1 cellular context compared by ENCODE assay signal in genomic region chr5:139341689-139342422, GRCh38.
TF ChIP-seq lines count a peak whose summit lies in the region.

A gene with protein sequence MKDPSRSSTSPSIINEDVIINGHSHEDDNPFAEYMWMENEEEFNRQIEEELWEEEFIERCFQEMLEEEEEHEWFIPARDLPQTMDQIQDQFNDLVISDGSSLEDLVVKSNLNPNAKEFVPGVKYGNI (plus strand): TSS chr5:139341854. CDS start chr5:139363785, 21,931 bp downstream.

TF ChIP-seq in HEK293, 187 proteins besides CTCF, POLR2A, EP300 and RAD21 (continued from another document and continues in another):
- TF ChIP-seq, protein P1, sequence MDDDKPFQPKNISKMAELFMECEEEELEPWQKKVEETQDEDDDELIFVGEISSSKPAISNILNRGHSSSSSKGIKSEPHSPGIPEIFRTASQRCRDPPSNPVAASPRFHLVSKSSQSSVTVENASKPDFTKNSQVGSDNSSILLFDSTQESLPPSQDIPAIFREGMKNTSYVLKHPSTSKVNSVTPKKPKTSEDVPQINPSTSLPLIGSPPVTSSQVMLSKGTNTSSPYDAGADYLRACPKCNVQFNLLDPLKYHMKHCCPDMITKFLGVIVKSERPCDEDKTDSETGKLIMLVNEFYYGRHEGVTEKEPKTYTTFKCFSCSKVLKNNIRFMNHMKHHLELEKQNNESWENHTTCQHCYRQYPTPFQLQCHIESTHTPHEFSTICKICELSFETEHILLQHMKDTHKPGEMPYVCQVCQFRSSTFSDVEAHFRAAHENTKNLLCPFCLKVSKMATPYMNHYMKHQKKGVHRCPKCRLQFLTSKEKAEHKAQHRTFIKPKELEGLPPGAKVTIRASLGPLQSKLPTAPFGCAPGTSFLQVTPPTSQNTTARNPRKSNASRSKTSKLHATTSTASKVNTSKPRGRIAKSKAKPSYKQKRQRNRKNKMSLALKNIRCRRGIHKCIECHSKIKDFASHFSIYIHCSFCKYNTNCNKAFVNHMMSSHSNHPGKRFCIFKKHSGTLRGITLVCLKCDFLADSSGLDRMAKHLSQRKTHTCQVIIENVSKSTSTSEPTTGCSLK (tag by site-specific recombination; IDR thresholded peaks at IDR 0.05) = no peak
- TF ChIP-seq ZFP3 (tag by site-specific recombination; IDR thresholded peaks at IDR 0.05; ENCODE audit: low read depth) (no peak), ZNF366 (tag by site-specific recombination; conservative IDR thresholded peaks at IDR 0.05) (peak; percentile 85), ZNF221 (tag by site-specific recombination; IDR thresholded peaks at IDR 0.05; ENCODE audit: borderline replicate concordance) (no peak), ZNF843 (tag by site-specific recombination; IDR thresholded peaks at IDR 0.05) (peak; percentile 93), ZNF645 (tag by site-specific recombination; IDR thresholded peaks at IDR 0.05) (0 out of 2 replicates have a peak, but pooled peaks have one; percentile 82), ZNF626 (tag by site-specific recombination; IDR thresholded peaks at IDR 0.05) (no peak), SETDB1 (IDR thresholded peaks at IDR 0.05; ENCODE audit: insufficient read length, low read length) (no peak), ZNF558 (tag by site-specific recombination; IDR thresholded peaks at IDR 0.05) (0 out of 2 replicates have a peak, but pooled peaks have one; percentile 59), OSR2 (tag by site-specific recombination; IDR thresholded peaks at IDR 0.05) (peak; percentile 48; the same call in 1 of the 2 replicates), ZNF114 (tag by site-specific recombination; IDR thresholded peaks at IDR 0.05) (no peak), ZNF596 (tag by site-specific recombination; IDR thresholded peaks at IDR 0.05) (no peak), KLF8 (tag by site-specific recombination; IDR thresholded peaks at IDR 0.05) (peak; percentile 93), ZNF623 (tag by site-specific recombination; IDR thresholded peaks at IDR 0.05) (peak; percentile 31; the same call in 1 of the 2 replicates), TRIM28 (IDR thresholded peaks at IDR 0.05; ENCODE audit: borderline replicate concordance, low read length) (0 out of 2 replicates have a peak, but pooled peaks have one; percentile 9), ZNF223 (tag by site-specific recombination; IDR thresholded peaks at IDR 0.05) (peak; percentile 71; the same call in 1 of the 2 replicates), REPIN1 (tag by site-specific recombination; IDR thresholded peaks at IDR 0.05; ENCODE audit: low read depth) (peak; percentile 98; the same call in 1 of the 2 replicates), SCRT2 (tag by site-specific recombination; IDR thresholded peaks at IDR 0.05) (0 out of 2 replicates have a peak, but pooled peaks have one; percentile 65), ZNF830 (tag by site-specific recombination; IDR thresholded peaks at IDR 0.05; ENCODE audit: low read depth) (no peak), YY2 (tag by site-specific recombination; IDR thresholded peaks at IDR 0.05) (peak; percentile 76), SCRT1 (tag by site-specific recombination; IDR thresholded peaks at IDR 0.05; ENCODE audit: borderline replicate concordance) (no peak; the same call in 1 of the 2 replicates), ZNF792 (tag by site-specific recombination; IDR thresholded peaks at IDR 0.05) (no peak), ZNF501 (tag by site-specific recombination; IDR thresholded peaks at IDR 0.05) (peak; percentile 100), BCL11A (tag by site-specific recombination; IDR thresholded peaks at IDR 0.05; ENCODE audit: low read depth) (no peak; the same call in 1 of the 2 replicates), ZNF354C (tag by site-specific recombination; IDR thresholded peaks at IDR 0.05; ENCODE audit: borderline replicate concordance, low read depth) (no peak), ZNF571 (tag by site-specific recombination; IDR thresholded peaks at IDR 0.05) (no peak), ZNF629 (tag by site-specific recombination; IDR thresholded peaks at IDR 0.05) (peak; percentile 92), ZNF248 (tag by site-specific recombination; IDR thresholded peaks at IDR 0.05) (no peak), ZNF138 (tag by site-specific recombination; IDR thresholded peaks at IDR 0.05; ENCODE audit: borderline replicate concordance) (no peak), GLI2 (tag by site-specific recombination; IDR thresholded peaks at IDR 0.05; ENCODE audit: borderline replicate concordance, low read depth) (no peak; the same call in 1 of the 2 replicates), ZNF785 (tag by site-specific recombination; IDR thresholded peaks at IDR 0.05) (peak; percentile 90), ZNF10 (tag by site-specific recombination; IDR thresholded peaks at IDR 0.05) (no peak), SP3 (tag by site-specific recombination; IDR thresholded peaks at IDR 0.05) (peak; percentile 83), ZNF776 (tag by site-specific recombination; IDR thresholded peaks at IDR 0.05; ENCODE audit: borderline replicate concordance) (no peak), ZNF654 (tag by site-specific recombination; IDR thresholded peaks at IDR 0.05; ENCODE audit: low read depth) (no peak), ZFHX2 (tag by site-specific recombination; conservative IDR thresholded peaks at IDR 0.05) (peak; percentile 95), ZSCAN16 (tag by site-specific recombination; IDR thresholded peaks at IDR 0.05) (peak; percentile 77; the same call in 1 of the 2 replicates), ZBTB20 (tag by site-specific recombination; IDR thresholded peaks at IDR 0.05) (peak; percentile 94), ZNF510 (tag by site-specific recombination; IDR thresholded peaks at IDR 0.05; ENCODE audit: insufficient replicate concordance) (no peak), ZNF2 (tag by site-specific recombination; IDR thresholded peaks at IDR 0.05) (peak; percentile 98)
- TF ChIP-seq, protein P2, sequence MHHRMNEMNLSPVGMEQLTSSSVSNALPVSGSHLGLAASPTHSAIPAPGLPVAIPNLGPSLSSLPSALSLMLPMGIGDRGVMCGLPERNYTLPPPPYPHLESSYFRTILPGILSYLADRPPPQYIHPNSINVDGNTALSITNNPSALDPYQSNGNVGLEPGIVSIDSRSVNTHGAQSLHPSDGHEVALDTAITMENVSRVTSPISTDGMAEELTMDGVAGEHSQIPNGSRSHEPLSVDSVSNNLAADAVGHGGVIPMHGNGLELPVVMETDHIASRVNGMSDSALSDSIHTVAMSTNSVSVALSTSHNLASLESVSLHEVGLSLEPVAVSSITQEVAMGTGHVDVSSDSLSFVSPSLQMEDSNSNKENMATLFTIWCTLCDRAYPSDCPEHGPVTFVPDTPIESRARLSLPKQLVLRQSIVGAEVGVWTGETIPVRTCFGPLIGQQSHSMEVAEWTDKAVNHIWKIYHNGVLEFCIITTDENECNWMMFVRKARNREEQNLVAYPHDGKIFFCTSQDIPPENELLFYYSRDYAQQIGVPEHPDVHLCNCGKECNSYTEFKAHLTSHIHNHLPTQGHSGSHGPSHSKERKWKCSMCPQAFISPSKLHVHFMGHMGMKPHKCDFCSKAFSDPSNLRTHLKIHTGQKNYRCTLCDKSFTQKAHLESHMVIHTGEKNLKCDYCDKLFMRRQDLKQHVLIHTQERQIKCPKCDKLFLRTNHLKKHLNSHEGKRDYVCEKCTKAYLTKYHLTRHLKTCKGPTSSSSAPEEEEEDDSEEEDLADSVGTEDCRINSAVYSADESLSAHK (tag by site-specific recombination; IDR thresholded peaks at IDR 0.05) = peak; percentile 79
- TF ChIP-seq, protein P3, sequence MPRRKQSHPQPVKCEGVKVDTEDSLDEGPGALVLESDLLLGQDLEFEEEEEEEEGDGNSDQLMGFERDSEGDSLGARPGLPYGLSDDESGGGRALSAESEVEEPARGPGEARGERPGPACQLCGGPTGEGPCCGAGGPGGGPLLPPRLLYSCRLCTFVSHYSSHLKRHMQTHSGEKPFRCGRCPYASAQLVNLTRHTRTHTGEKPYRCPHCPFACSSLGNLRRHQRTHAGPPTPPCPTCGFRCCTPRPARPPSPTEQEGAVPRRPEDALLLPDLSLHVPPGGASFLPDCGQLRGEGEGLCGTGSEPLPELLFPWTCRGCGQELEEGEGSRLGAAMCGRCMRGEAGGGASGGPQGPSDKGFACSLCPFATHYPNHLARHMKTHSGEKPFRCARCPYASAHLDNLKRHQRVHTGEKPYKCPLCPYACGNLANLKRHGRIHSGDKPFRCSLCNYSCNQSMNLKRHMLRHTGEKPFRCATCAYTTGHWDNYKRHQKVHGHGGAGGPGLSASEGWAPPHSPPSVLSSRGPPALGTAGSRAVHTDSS (tag by site-specific recombination; IDR thresholded peaks at IDR 0.05) = 0 out of 2 replicates have a peak, but pooled peaks have one; percentile 33
- TF ChIP-seq, protein P4, sequence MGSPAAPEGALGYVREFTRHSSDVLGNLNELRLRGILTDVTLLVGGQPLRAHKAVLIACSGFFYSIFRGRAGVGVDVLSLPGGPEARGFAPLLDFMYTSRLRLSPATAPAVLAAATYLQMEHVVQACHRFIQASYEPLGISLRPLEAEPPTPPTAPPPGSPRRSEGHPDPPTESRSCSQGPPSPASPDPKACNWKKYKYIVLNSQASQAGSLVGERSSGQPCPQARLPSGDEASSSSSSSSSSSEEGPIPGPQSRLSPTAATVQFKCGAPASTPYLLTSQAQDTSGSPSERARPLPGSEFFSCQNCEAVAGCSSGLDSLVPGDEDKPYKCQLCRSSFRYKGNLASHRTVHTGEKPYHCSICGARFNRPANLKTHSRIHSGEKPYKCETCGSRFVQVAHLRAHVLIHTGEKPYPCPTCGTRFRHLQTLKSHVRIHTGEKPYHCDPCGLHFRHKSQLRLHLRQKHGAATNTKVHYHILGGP (tag by site-specific recombination; IDR thresholded peaks at IDR 0.05) = no peak
- TF ChIP-seq, protein P5, sequence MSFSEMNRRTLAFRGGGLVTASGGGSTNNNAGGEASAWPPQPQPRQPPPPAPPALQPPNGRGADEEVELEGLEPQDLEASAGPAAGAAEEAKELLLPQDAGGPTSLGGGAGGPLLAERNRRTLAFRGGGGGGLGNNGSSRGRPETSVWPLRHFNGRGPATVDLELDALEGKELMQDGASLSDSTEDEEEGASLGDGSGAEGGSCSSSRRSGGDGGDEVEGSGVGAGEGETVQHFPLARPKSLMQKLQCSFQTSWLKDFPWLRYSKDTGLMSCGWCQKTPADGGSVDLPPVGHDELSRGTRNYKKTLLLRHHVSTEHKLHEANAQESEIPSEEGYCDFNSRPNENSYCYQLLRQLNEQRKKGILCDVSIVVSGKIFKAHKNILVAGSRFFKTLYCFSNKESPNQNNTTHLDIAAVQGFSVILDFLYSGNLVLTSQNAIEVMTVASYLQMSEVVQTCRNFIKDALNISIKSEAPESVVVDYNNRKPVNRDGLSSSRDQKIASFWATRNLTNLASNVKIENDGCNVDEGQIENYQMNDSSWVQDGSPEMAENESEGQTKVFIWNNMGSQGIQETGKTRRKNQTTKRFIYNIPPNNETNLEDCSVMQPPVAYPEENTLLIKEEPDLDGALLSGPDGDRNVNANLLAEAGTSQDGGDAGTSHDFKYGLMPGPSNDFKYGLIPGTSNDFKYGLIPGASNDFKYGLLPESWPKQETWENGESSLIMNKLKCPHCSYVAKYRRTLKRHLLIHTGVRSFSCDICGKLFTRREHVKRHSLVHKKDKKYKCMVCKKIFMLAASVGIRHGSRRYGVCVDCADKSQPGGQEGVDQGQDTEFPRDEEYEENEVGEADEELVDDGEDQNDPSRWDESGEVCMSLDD (tag by site-specific recombination; IDR thresholded peaks at IDR 0.05) = no peak
- TF ChIP-seq, protein P6, sequence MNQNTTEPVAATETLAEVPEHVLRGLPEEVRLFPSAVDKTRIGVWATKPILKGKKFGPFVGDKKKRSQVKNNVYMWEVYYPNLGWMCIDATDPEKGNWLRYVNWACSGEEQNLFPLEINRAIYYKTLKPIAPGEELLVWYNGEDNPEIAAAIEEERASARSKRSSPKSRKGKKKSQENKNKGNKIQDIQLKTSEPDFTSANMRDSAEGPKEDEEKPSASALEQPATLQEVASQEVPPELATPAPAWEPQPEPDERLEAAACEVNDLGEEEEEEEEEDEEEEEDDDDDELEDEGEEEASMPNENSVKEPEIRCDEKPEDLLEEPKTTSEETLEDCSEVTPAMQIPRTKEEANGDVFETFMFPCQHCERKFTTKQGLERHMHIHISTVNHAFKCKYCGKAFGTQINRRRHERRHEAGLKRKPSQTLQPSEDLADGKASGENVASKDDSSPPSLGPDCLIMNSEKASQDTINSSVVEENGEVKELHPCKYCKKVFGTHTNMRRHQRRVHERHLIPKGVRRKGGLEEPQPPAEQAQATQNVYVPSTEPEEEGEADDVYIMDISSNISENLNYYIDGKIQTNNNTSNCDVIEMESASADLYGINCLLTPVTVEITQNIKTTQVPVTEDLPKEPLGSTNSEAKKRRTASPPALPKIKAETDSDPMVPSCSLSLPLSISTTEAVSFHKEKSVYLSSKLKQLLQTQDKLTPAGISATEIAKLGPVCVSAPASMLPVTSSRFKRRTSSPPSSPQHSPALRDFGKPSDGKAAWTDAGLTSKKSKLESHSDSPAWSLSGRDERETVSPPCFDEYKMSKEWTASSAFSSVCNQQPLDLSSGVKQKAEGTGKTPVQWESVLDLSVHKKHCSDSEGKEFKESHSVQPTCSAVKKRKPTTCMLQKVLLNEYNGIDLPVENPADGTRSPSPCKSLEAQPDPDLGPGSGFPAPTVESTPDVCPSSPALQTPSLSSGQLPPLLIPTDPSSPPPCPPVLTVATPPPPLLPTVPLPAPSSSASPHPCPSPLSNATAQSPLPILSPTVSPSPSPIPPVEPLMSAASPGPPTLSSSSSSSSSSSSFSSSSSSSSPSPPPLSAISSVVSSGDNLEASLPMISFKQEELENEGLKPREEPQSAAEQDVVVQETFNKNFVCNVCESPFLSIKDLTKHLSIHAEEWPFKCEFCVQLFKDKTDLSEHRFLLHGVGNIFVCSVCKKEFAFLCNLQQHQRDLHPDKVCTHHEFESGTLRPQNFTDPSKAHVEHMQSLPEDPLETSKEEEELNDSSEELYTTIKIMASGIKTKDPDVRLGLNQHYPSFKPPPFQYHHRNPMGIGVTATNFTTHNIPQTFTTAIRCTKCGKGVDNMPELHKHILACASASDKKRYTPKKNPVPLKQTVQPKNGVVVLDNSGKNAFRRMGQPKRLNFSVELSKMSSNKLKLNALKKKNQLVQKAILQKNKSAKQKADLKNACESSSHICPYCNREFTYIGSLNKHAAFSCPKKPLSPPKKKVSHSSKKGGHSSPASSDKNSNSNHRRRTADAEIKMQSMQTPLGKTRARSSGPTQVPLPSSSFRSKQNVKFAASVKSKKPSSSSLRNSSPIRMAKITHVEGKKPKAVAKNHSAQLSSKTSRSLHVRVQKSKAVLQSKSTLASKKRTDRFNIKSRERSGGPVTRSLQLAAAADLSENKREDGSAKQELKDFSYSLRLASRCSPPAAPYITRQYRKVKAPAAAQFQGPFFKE (tag by site-specific recombination; IDR thresholded peaks at IDR 0.05; ENCODE audit: borderline replicate concordance) = no peak
